Comparison of ENCODE assay signal across 14 cellular contexts in the genomic region with DNA sequence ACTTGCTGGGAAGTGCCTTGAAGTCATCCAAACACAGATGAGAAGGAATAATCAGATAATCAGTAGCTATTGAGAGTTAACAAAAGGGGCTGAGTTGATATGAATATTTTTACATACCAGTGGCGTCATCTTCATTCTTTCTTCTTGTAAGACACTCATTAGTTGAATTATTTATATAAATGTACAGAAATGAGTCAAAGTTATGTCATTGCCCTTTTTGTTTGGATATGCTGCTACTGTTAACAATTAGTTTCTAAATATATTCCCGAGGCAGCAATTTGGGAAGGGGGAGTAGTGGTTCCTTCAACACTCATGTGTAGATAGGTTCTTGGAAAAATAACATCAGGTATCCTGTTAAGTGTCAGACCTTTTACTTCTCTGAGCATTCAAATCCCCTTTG.
DNase-seq lines count a peak whose midpoint lies in the region; ATAC-seq and TF ChIP-seq lines count a peak whose summit lies in the region.
"Had no signal": no experiment of that assay in that cellular context is flagged by ENCODE, and none has a peak within 500 bp of the region (broad histone marks: within the 10 kb centered on the region; RNA-seq: fewer than 3 reads in every experiment).

No MANE protein-coding gene starts in this region.

- H3K9ac ChIP-seq in mammary epithelial cell (ENCODE audit: insufficient read depth, low read length): no peak overlapping the region

- BruUV-seq in mammary epithelial cell (replicated peaks; lab: Mats Ljungman, UMichigan): TSS peak; percentile 48

- H3K9me3 ChIP-seq in mammary epithelial cell (replicated peaks; ENCODE audit: insufficient read depth, low read length) (peaks cover 3% of the 10 kb centered on the region), lower lobe of right lung (no peaks in the 10 kb centered on the region), suprapubic skin (no peaks in the 10 kb centered on the region)

- H3K36me3 ChIP-seq in mammary epithelial cell (ENCODE audit: insufficient read depth, low read length) (no peaks in the 10 kb centered on the region), lower lobe of right lung (no peaks in the 10 kb centered on the region), suprapubic skin (no peaks in the 10 kb centered on the region)

- H3K4me3 ChIP-seq in mammary epithelial cell (replicated peaks in 1 of 3; ENCODE audit: insufficient read depth in 1 of 3, low read depth in 2 of 3, low read length in 3 of 3) (no peak overlapping the region), lower lobe of right lung (no peak overlapping the region), suprapubic skin (no peak overlapping the region)

- 8% methylated on average over 2 of the region's 2 CpGs for WGBS in mammary epithelial cell (ENCODE audit: low coverage, missing lambda C conversion rate)
- 40% methylated on average over 2 of the region's 2 CpGs for WGBS in suprapubic skin

- TF ChIP-seq CTCF in mammary epithelial cell (conservative IDR thresholded peaks at IDR 0.05 in 1 of 2, IDR thresholded peaks at IDR 0.05 in 1 of 2; ENCODE audit: extremely low read depth in 1 of 2, insufficient read depth in 1 of 2, low read depth in 1 of 2, low read length in 2 of 2) (no peak), lower lobe of right lung (IDR thresholded peaks at IDR 0.05) (no peak), suprapubic skin (IDR thresholded peaks at IDR 0.05) (no peak)

- intact Hi-C loops in mammary epithelial cell (cut with micrococcal nuclease) (loop anchor here (5.0 kb wide), 1 partner anchor 481 kb away; no protein-coding TSS in a partner anchor), lower lobe of right lung (cut with DNase I) (no loop called here)

- no peak for TF ChIP-seq EP300 in suprapubic skin (IDR thresholded peaks at IDR 0.05)

- dilution Hi-C loops in mammary epithelial cell (cut with HindIII; ENCODE audit: low sequenced_read_pairs): no loop called here

- CTCF ChIA-PET in mammary epithelial cell (lab: Charles Lee; ENCODE audit: low non-redundant PET): no interaction called here

- no peaks in the 10 kb centered on the region for H3K79me2 ChIP-seq in mammary epithelial cell (ENCODE audit: insufficient read depth, low read length)

- H3K4me1 ChIP-seq in mammary epithelial cell (ENCODE audit: insufficient read depth, low read length) (peaks cover 33% of the 10 kb centered on the region), lower lobe of right lung (peaks cover 7% of the 10 kb centered on the region), suprapubic skin (peaks cover 12% of the 10 kb centered on the region)

- peak overlapping the region; percentile 65 for H3K4me2 ChIP-seq in mammary epithelial cell (ENCODE audit: insufficient read depth, low read depth, low read length)

- no peak overlapping the region for H2AFZ ChIP-seq in mammary epithelial cell (ENCODE audit: low read depth, low read length)

- peak; percentile 38 for DNase-seq in M059J (ENCODE audit: low read depth)
- DNase-seq in mammary epithelial cell: no peak
- no peak for DNase-seq in lower lobe of right lung
- no peak for DNase-seq in suprapubic skin (ENCODE audit: low spot score in 2 of 2)
- DNase-seq in D341Med (ENCODE audit: low spot score): no peak
- no peak for DNase-seq in T-helper 2 cell
- DNase-seq in activated naive CD4-positive, alpha-beta T cell (lab: John Stamatoyannopoulos, UW): no peak
- DNase-seq: activated CD8-positive, alpha-beta memory T cell treated with anti-CD3 and anti-CD28 coated beads, Interleukin-2, amount 50 U/mL, for 48 hours; effector memory CD8-positive, alpha-beta T cell; KBM-7; NCI-H146; NCI-H526 treated with DMSO at 0.1 percent for 48 hours; SIG-M5 had no signal

- H3K27ac ChIP-seq in mammary epithelial cell (ENCODE audit: insufficient read depth, low read depth, low read length): peak overlapping the region; percentile 79
- H3K27ac ChIP-seq in lower lobe of right lung: peak overlapping the region; percentile 68
- H3K27ac ChIP-seq in suprapubic skin: peak overlapping the region; percentile 80

- in situ Hi-C loops in mammary epithelial cell (cut with MboI; ENCODE audit: low sequenced_read_pairs in 2 of 2): no loop called here

- H3K27me3 ChIP-seq in mammary epithelial cell (ENCODE audit: insufficient read depth, low read length): no peaks in the 10 kb centered on the region
- no peaks in the 10 kb centered on the region for H3K27me3 ChIP-seq in lower lobe of right lung (ENCODE audit: low read depth)
- no peaks in the 10 kb centered on the region for H3K27me3 ChIP-seq in suprapubic skin

- H4K20me1 ChIP-seq in mammary epithelial cell (ENCODE audit: insufficient read depth, low read length): no peaks in the 10 kb centered on the region

- no peak for TF ChIP-seq POLR2A in suprapubic skin (IDR thresholded peaks at IDR 0.05)

- no peak for ATAC-seq in lower lobe of right lung
- no peak for ATAC-seq in HG03045 (IDR thresholded peaks at IDR 0.05; ENCODE audit: unreplicated experiment)
- ATAC-seq: effector memory CD8-positive, alpha-beta T cell had no signal
